13 cellular contexts compared by ENCODE assay signal in genomic region chr6:47595785-47596184, GRCh38.
"Had no signal": no experiment of that assay in that cellular context is flagged by ENCODE, and none has a peak within 500 bp of the region (broad histone marks: within the 10 kb centered on the region; RNA-seq: fewer than 3 reads in every experiment).

No MANE protein-coding gene starts in this region.

- H3K4me1 ChIP-seq: adrenal gland had no signal

- H3K27ac ChIP-seq: adrenal gland, epithelial cell of prostate had no signal

- H3K27me3 ChIP-seq: adrenal gland had no signal

- H3K4me3 ChIP-seq: adrenal gland had no signal

- H3K9me3 ChIP-seq: adrenal gland had no signal

- ATAC-seq: T-helper 17 cell had no signal

- DNase-seq: activated CD4-positive, alpha-beta T cell treated with anti-CD3 and anti-CD28 coated beads, Interleukin-2, amount 10 ng/mL, durations not matched to agents 7 days and 5 days; activated CD4-positive, CD25-positive, alpha-beta regulatory T cell; activated naive CD4-positive, alpha-beta T cell treated with anti-CD3 and anti-CD28 coated beads, Interleukin-2, amount 50 U/mL, for 16 hours; adrenal gland; caudate nucleus; cortex of kidney; effector memory CD4-positive, alpha-beta T cell; immature natural killer cell; mammary epithelial cell; stimulated activated CD4-positive, alpha-beta T cell treated with anti-CD3 and anti-CD28 coated beads, Interleukin-4, amount 100 ng/mL, for 1 hour; stimulated activated CD8-positive, alpha-beta memory T cell treated with anti-CD3 and anti-CD28 coated beads, Interleukin-4, amount 100 ng/mL, for 48 hours; T-helper 17 cell had no signal
